9 cellular contexts compared by ENCODE assay signal in genomic region chr7:128912709-128913495, GRCh38. TPM values are rescaled to one million over a fixed set of nuclear protein-coding genes. Genes with fewer than 3 reads are reported as not detected.
DNase-seq lines count a peak whose midpoint lies in the region; ATAC-seq, FAIRE-seq and TF ChIP-seq lines count a peak whose summit lies in the region.
"Not testable (repeated sequence)": the region's sequence is repeated elsewhere in the genome, so short reads cannot be mapped to it uniquely, and the experiment has no call there.
"Had no signal": no experiment of that assay in that cellular context is flagged by ENCODE, and none has a peak within 500 bp of the region (broad histone marks: within the 10 kb centered on the region; RNA-seq: fewer than 3 reads in every experiment).

No MANE protein-coding gene starts in this region.

- peak overlapping the region; percentile 77 for H3K27ac ChIP-seq in C4-2B
- H3K27ac ChIP-seq in coronary artery, psoas muscle: not testable (repeated sequence)

- not testable (repeated sequence) for H3K36me3 Mint-ChIP-seq in natural killer cell treated with Interleukin-12 subunit alpha and Interleukin-12 subunit beta and Interleukin-15 and Interleukin-18, amount 100 ng/mL, for 72 hours; stimulated activated memory B cell treated with anti-CD40 and anti-IgM and Interleukin-4, amounts not matched to agents 10 μg/mL and 1 μg/mL and 100 μg/mL, for 72 hours

- peaks cover 44 to 51% of the 10 kb centered on the region in 2 donors for H3K27me3 Mint-ChIP-seq in natural killer cell treated with Interleukin-12 subunit alpha and Interleukin-12 subunit beta and Interleukin-15 and Interleukin-18, amount 100 ng/mL, for 72 hours
- peaks cover 38% of the 10 kb centered on the region for H3K27me3 Mint-ChIP-seq in stimulated activated memory B cell treated with anti-CD40 and anti-IgM and Interleukin-4, amounts not matched to agents 10 μg/mL and 1 μg/mL and 100 μg/mL, for 72 hours

- H3K9me3 Mint-ChIP-seq in natural killer cell treated with Interleukin-12 subunit alpha and Interleukin-12 subunit beta and Interleukin-15 and Interleukin-18, amount 100 ng/mL, for 72 hours; stimulated activated memory B cell treated with anti-CD40 and anti-IgM and Interleukin-4, amounts not matched to agents 10 μg/mL and 1 μg/mL and 100 μg/mL, for 72 hours: not testable (repeated sequence)

- not testable (repeated sequence) for H3K36me3 ChIP-seq in psoas muscle (ENCODE audit: insufficient read depth in 1 of 2, low read depth in 1 of 2)

- FAIRE-seq in HTR-8/SVneo (lab: Jason Lieb, UNC): peak; percentile 68

- H3K27me3 ChIP-seq in psoas muscle (ENCODE audit: insufficient read depth in 3 of 3, low read length in 2 of 3): peaks cover 0 to 74% (median 29%) of the 10 kb centered on the region in 3 donors

- 83 to 87% (median 84%) methylated on average over 7 to 11 of the region's 20 CpGs for WGBS in psoas muscle, 3 donors

- H3K9me3 ChIP-seq in psoas muscle: not testable (repeated sequence)

- ATAC-seq in natural killer cell treated with Interleukin-12 subunit alpha and Interleukin-12 subunit beta and Interleukin-15 and Interleukin-18, amount 100 ng/mL, for 72 hours; stimulated activated memory B cell treated with anti-CD40 and anti-IgM and Interleukin-4, amounts not matched to agents 10 μg/mL and 1 μg/mL and 100 μg/mL, for 72 hours: not testable (repeated sequence)
- ATAC-seq in psoas muscle: peak in 3 of 4 donors; percentile 57 to 72 (median 58)

- H3K27ac Mint-ChIP-seq in natural killer cell treated with Interleukin-12 subunit alpha and Interleukin-12 subunit beta and Interleukin-15 and Interleukin-18, amount 100 ng/mL, for 72 hours: not testable (repeated sequence)
- peak overlapping the region; percentile 52 for H3K27ac Mint-ChIP-seq in stimulated activated memory B cell treated with anti-CD40 and anti-IgM and Interleukin-4, amounts not matched to agents 10 μg/mL and 1 μg/mL and 100 μg/mL, for 72 hours

- DNase-seq in HTR-8/SVneo (ENCODE audit: insufficient read length, low spot score); psoas muscle: not testable (repeated sequence)
- peak; percentile 10 for DNase-seq in activated effector memory CD4-positive, alpha-beta T cell treated with anti-CD3 and anti-CD28 coated beads, Interleukin-2, amount 50 U/mL, for 16 hours
- DNase-seq in coronary artery (ENCODE audit: low spot score): peak; percentile 46
- DNase-seq in cardiac septum (ENCODE audit: low spot score): peak; percentile 41
- peak; percentile 13 for DNase-seq in natural killer cell treated with Interleukin-12 subunit alpha and Interleukin-12 subunit beta and Interleukin-15 and Interleukin-18, amount 100 ng/mL, for 72 hours (ENCODE audit: low spot score)

- not testable (repeated sequence) for H3K4me3 ChIP-seq in coronary artery, psoas muscle

- H3K4me3 Mint-ChIP-seq in natural killer cell treated with Interleukin-12 subunit alpha and Interleukin-12 subunit beta and Interleukin-15 and Interleukin-18, amount 100 ng/mL, for 72 hours; stimulated activated memory B cell treated with anti-CD40 and anti-IgM and Interleukin-4, amounts not matched to agents 10 μg/mL and 1 μg/mL and 100 μg/mL, for 72 hours: not testable (repeated sequence)

- intact Hi-C loops in cardiac septum (cut with DNase I); psoas muscle (cut with DNase I): not testable (repeated sequence)

- H3K4me1 ChIP-seq in psoas muscle: not testable (repeated sequence)

- not testable (repeated sequence) for H3K4me1 Mint-ChIP-seq in natural killer cell treated with Interleukin-12 subunit alpha and Interleukin-12 subunit beta and Interleukin-15 and Interleukin-18, amount 100 ng/mL, for 72 hours (ENCODE audit: low read depth in 2 of 2)
- H3K4me1 Mint-ChIP-seq in stimulated activated memory B cell treated with anti-CD40 and anti-IgM and Interleukin-4, amounts not matched to agents 10 μg/mL and 1 μg/mL and 100 μg/mL, for 72 hours: peaks cover 55% of the 10 kb centered on the region

- TF ChIP-seq CTCF in C4-2B (conservative IDR thresholded peaks at IDR 0.05); coronary artery (IDR thresholded peaks at IDR 0.05); psoas muscle (IDR thresholded peaks at IDR 0.05): not testable (repeated sequence)

RNA-seq across cellular contexts. Expression of gene KCP, which starts 2.4 kb away (rescaled TPM):
- total RNA-seq in cardiac septum (0.35 TPM), psoas muscle (under 1 TPM; 0.08 to 0.34 (median 0.23) TPM)
- 1 to 10 TPM in 1 of 2 donors, under 1 TPM in 1; 0.17 to 1.1 TPM for total RNA-seq in natural killer cell treated with Interleukin-12 subunit alpha and Interleukin-12 subunit beta and Interleukin-15 and Interleukin-18, amount 100 ng/mL, for 72 hours
- polyA plus RNA-seq in psoas muscle: under 1 TPM; 0.03 to 0.16 (median 0.12) TPM
- total RNA-seq: IMR-90 had no signal

RNA-seq across cellular contexts. Expression of gene IRF5, which starts 24.8 kb away (rescaled TPM):
- total RNA-seq in cardiac septum (1.6 TPM), psoas muscle (1 to 10 TPM; 1.2 to 1.6 (median 1.3) TPM)
- 10 to 100 TPM; 26.5 to 43.4 TPM for total RNA-seq in natural killer cell treated with Interleukin-12 subunit alpha and Interleukin-12 subunit beta and Interleukin-15 and Interleukin-18, amount 100 ng/mL, for 72 hours
- under 1 TPM; 0.44 to 0.80 (median 0.78) TPM for polyA plus RNA-seq in psoas muscle

RNA-seq across cellular contexts. Expression of gene ATP6V1F, which starts 50.2 kb away (rescaled TPM):
- total RNA-seq in cardiac septum (80.0 TPM), psoas muscle (100 to 1,000 TPM; 103 to 210 (median 131) TPM)
- 100 to 1,000 TPM; 115 to 145 TPM for total RNA-seq in natural killer cell treated with Interleukin-12 subunit alpha and Interleukin-12 subunit beta and Interleukin-15 and Interleukin-18, amount 100 ng/mL, for 72 hours
- 100 to 1,000 TPM; 141 to 156 (median 143) TPM for polyA plus RNA-seq in psoas muscle

Comparison
In these comparisons a context has a peak if more than half of its experiments do, and no peak if none do; other contexts are left out.
1. RNA of gene IRF5, which starts 24.8 kb away (total RNA-seq): 26.5 to 43.4 TPM in natural killer cell treated with Interleukin-12 subunit alpha and Interleukin-12 subunit beta and Interleukin-15 and Interleukin-18, amount 100 ng/mL, for 72 hours; 1.6 TPM in cardiac septum (single experiment) and 1.2 to 1.6 TPM in psoas muscle; every median in the first group is over 10 times any median in the second.